In the genomic region with DNA sequence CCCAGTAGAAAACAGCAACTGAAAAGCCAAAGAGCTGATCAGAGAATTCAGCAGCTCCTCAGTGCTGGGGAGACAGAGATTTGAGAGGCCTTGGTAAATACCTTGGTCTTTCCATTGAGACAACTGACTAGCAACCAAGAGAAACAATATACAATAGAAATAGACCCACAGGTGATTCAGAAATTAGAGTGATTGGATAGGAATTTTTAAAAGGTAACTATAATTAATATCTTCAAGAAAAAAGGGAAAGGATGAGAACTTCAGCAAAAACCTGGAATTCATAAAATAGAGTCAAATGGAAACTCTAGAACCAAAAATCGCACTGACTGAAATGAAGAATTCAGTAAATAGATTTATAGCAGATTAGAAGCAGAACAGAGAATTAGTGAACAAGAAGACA, we compare ENCODE assay signal across 2 cellular contexts.
A peak's percentile ranks its signal among the peaks of the same experiment; 100 is the strongest.
TF ChIP-seq lines count a peak whose summit lies in the region.

No MANE protein-coding gene starts in this region.

TF ChIP-seq in HEK293, 187 proteins besides CTCF, POLR2A, EP300 and RAD21 (continued from another document):
- TF ChIP-seq, protein P1, sequence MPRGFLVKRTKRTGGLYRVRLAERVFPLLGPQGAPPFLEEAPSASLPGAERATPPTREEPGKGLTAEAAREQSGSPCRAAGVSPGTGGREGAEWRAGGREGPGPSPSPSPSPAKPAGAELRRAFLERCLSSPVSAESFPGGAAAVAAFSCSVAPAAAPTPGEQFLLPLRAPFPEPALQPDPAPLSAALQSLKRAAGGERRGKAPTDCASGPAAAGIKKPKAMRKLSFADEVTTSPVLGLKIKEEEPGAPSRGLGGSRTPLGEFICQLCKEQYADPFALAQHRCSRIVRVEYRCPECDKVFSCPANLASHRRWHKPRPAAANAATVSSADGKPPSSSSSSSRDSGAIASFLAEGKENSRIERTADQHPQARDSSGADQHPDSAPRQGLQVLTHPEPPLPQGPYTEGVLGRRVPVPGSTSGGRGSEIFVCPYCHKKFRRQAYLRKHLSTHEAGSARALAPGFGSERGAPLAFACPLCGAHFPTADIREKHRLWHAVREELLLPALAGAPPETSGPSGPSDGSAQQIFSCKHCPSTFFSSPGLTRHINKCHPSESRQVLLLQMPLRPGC (tag by site-specific recombination; IDR thresholded peaks at IDR 0.05): no peak

TF ChIP-seq in K562, 482 proteins besides CTCF, POLR2A, EP300 and RAD21 (continued from another document):
- TF ChIP-seq, protein P2, sequence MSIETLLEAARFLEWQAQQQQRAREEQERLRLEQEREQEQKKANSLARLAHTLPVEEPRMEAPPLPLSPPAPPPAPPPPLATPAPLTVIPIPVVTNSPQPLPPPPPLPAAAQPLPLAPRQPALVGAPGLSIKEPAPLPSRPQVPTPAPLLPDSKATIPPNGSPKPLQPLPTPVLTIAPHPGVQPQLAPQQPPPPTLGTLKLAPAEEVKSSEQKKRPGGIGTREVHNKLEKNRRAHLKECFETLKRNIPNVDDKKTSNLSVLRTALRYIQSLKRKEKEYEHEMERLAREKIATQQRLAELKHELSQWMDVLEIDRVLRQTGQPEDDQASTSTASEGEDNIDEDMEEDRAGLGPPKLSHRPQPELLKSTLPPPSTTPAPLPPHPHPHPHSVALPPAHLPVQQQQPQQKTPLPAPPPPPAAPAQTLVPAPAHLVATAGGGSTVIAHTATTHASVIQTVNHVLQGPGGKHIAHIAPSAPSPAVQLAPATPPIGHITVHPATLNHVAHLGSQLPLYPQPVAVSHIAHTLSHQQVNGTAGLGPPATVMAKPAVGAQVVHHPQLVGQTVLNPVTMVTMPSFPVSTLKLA (conservative IDR thresholded peaks at IDR 0.05): no peak
- TF ChIP-seq NUFIP1 (IDR thresholded peaks at IDR 0.05; ENCODE audit: partially characterized antibody) (no peak), TEAD4 (IDR thresholded peaks at IDR 0.05; ENCODE audit: low read length) (no peak), TEAD4 (CRISPR knock-in tag; IDR thresholded peaks at IDR 0.05; ENCODE audit: borderline replicate concordance) (no peak), SIRT6 (IDR thresholded peaks at IDR 0.05; ENCODE audit: low read depth, low read length) (no peak), TRIM28 (IDR thresholded peaks at IDR 0.05) (0 out of 2 replicates have a peak, but pooled peaks have one; percentile 32), ZNF282 (CRISPR knock-in tag; IDR thresholded peaks at IDR 0.05) (no peak), FOXK1 (CRISPR knock-in tag; IDR thresholded peaks at IDR 0.05; ENCODE audit: borderline replicate concordance) (no peak), ZKSCAN8 (CRISPR knock-in tag; IDR thresholded peaks at IDR 0.05) (no peak), ZFP1 (CRISPR knock-in tag; IDR thresholded peaks at IDR 0.05) (no peak), ZNF764 (CRISPR knock-in tag; IDR thresholded peaks at IDR 0.05; ENCODE audit: low read depth) (no peak)
- TF ChIP-seq, protein P3, sequence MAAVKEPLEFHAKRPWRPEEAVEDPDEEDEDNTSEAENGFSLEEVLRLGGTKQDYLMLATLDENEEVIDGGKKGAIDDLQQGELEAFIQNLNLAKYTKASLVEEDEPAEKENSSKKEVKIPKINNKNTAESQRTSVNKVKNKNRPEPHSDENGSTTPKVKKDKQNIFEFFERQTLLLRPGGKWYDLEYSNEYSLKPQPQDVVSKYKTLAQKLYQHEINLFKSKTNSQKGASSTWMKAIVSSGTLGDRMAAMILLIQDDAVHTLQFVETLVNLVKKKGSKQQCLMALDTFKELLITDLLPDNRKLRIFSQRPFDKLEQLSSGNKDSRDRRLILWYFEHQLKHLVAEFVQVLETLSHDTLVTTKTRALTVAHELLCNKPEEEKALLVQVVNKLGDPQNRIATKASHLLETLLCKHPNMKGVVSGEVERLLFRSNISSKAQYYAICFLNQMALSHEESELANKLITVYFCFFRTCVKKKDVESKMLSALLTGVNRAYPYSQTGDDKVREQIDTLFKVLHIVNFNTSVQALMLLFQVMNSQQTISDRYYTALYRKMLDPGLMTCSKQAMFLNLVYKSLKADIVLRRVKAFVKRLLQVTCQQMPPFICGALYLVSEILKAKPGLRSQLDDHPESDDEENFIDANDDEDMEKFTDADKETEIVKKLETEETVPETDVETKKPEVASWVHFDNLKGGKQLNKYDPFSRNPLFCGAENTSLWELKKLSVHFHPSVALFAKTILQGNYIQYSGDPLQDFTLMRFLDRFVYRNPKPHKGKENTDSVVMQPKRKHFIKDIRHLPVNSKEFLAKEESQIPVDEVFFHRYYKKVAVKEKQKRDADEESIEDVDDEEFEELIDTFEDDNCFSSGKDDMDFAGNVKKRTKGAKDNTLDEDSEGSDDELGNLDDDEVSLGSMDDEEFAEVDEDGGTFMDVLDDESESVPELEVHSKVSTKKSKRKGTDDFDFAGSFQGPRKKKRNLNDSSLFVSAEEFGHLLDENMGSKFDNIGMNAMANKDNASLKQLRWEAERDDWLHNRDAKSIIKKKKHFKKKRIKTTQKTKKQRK (IDR thresholded peaks at IDR 0.05; ENCODE audit: borderline replicate concordance, low read depth, low read length): no peak
- TF ChIP-seq, protein P4, sequence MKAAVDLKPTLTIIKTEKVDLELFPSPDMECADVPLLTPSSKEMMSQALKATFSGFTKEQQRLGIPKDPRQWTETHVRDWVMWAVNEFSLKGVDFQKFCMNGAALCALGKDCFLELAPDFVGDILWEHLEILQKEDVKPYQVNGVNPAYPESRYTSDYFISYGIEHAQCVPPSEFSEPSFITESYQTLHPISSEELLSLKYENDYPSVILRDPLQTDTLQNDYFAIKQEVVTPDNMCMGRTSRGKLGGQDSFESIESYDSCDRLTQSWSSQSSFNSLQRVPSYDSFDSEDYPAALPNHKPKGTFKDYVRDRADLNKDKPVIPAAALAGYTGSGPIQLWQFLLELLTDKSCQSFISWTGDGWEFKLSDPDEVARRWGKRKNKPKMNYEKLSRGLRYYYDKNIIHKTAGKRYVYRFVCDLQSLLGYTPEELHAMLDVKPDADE (conservative IDR thresholded peaks at IDR 0.05; ENCODE audit: control insufficient read depth, low read depth, low read length): no peak
- TF ChIP-seq, protein P5, sequence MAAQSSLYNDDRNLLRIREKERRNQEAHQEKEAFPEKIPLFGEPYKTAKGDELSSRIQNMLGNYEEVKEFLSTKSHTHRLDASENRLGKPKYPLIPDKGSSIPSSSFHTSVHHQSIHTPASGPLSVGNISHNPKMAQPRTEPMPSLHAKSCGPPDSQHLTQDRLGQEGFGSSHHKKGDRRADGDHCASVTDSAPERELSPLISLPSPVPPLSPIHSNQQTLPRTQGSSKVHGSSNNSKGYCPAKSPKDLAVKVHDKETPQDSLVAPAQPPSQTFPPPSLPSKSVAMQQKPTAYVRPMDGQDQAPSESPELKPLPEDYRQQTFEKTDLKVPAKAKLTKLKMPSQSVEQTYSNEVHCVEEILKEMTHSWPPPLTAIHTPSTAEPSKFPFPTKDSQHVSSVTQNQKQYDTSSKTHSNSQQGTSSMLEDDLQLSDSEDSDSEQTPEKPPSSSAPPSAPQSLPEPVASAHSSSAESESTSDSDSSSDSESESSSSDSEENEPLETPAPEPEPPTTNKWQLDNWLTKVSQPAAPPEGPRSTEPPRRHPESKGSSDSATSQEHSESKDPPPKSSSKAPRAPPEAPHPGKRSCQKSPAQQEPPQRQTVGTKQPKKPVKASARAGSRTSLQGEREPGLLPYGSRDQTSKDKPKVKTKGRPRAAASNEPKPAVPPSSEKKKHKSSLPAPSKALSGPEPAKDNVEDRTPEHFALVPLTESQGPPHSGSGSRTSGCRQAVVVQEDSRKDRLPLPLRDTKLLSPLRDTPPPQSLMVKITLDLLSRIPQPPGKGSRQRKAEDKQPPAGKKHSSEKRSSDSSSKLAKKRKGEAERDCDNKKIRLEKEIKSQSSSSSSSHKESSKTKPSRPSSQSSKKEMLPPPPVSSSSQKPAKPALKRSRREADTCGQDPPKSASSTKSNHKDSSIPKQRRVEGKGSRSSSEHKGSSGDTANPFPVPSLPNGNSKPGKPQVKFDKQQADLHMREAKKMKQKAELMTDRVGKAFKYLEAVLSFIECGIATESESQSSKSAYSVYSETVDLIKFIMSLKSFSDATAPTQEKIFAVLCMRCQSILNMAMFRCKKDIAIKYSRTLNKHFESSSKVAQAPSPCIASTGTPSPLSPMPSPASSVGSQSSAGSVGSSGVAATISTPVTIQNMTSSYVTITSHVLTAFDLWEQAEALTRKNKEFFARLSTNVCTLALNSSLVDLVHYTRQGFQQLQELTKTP (IDR thresholded peaks at IDR 0.05; ENCODE audit: low read depth in 1 of 2, partially characterized antibody in 2 of 2): peak in 1 of 2 experiments; percentile 91
TF ChIP-seq in K562: peak in this region for 2.
